Comparison of ENCODE assay signal across 9 cellular contexts in genomic region chr5:110371725-110372041, GRCh38.
A peak's percentile ranks its signal among the peaks of the same experiment; 100 is the strongest.
DNase-seq lines count a peak whose midpoint lies in the region; ATAC-seq lines count a peak whose summit lies in the region.
"Had no signal": no experiment of that assay in that cellular context is flagged by ENCODE, and none has a peak within 500 bp of the region (broad histone marks: within the 10 kb centered on the region; RNA-seq: fewer than 3 reads in every experiment).

No MANE protein-coding gene starts in this region.

- H3K36me3 ChIP-seq in Karpas-422 (ENCODE audit: insufficient read depth, low read length): no peaks in the 10 kb centered on the region

- ATAC-seq in GM19372 (IDR thresholded peaks at IDR 0.05; ENCODE audit: low read depth, unreplicated experiment) (peak; percentile 87), HG02884 (IDR thresholded peaks at IDR 0.05; ENCODE audit: unreplicated experiment) (peak; percentile 81), left lobe of liver (no peak)

- H3K4me2 ChIP-seq in Karpas-422 (ENCODE audit: low read depth, low read length, poor library complexity, severe bottlenecking): no peak overlapping the region

- H3K9me2 ChIP-seq in Karpas-422 (replicated peaks; ENCODE audit: insufficient read depth, low read length): no peaks in the 10 kb centered on the region

- no peaks in the 10 kb centered on the region for H3K79me2 ChIP-seq in Karpas-422 (ENCODE audit: low read length)

- H3K9me3 ChIP-seq in Karpas-422 (ENCODE audit: low read length): no peaks in the 10 kb centered on the region

- H4K20me1 ChIP-seq in Karpas-422 (ENCODE audit: insufficient read depth, low read depth, low read length): no peaks in the 10 kb centered on the region

- H3K27me3 ChIP-seq in Karpas-422 (ENCODE audit: low read length): no peaks in the 10 kb centered on the region

- H3K27ac ChIP-seq in Karpas-422 (ENCODE audit: low read length): no peak overlapping the region
- H3K27ac ChIP-seq in caudate nucleus (ENCODE audit: low read depth, low read length): no peak overlapping the region

- H3K4me3 ChIP-seq in Karpas-422 (ENCODE audit: low read length): no peak overlapping the region

- no peak overlapping the region for H3K9ac ChIP-seq in Karpas-422 (ENCODE audit: low read length)

- peaks cover 11% of the 10 kb centered on the region for H3K4me1 ChIP-seq in Karpas-422 (ENCODE audit: low read length)

- H2AFZ ChIP-seq in Karpas-422 (ENCODE audit: low read length): no peak overlapping the region

- peak; percentile 52 for DNase-seq in Karpas-422
- DNase-seq in caudate nucleus (lab: John Stamatoyannopoulos, UW): no peak
- DNase-seq in left lobe of liver (ENCODE audit: low spot score): no peak
- DNase-seq in NCI-H1694 (lab: John Stamatoyannopoulos, UW): no peak
- DNase-seq in activated CD8-positive, alpha-beta memory T cell treated with anti-CD3 and anti-CD28 coated beads for 24 hours: no peak
- DNase-seq: activated gamma-delta T cell treated with Interleukin-2 at 50 U/mL for 16 hours, NCI-H526 treated with DMSO at 0.1 percent for 48 hours had no signal
